20 cellular contexts compared by ENCODE assay signal in genomic region chr11:18461909-18462308, GRCh38. TPM values are rescaled to one million over a fixed set of nuclear protein-coding genes. Genes with fewer than 3 reads are reported as not detected.
A peak's percentile ranks its signal among the peaks of the same experiment; 100 is the strongest.
DNase-seq lines count a peak whose midpoint lies in the region; ATAC-seq and TF ChIP-seq lines count a peak whose summit lies in the region.
"Had no signal": no experiment of that assay in that cellular context is flagged by ENCODE, and none has a peak within 500 bp of the region (broad histone marks: within the 10 kb centered on the region; RNA-seq: fewer than 3 reads in every experiment).

No MANE protein-coding gene starts in this region.

- H3K4me2 ChIP-seq in DND-41 (ENCODE audit: insufficient read depth, low read length) = no peak overlapping the region
- H3K4me2 ChIP-seq: BLaER1 had no signal

- H3K4me3 ChIP-seq in DND-41 (ENCODE audit: low read depth in 1 of 2, low read length in 2 of 2) = no peak overlapping the region
- H3K4me3 ChIP-seq: BLaER1, HAP-1 had no signal

- DNase-seq in activated CD4-positive, alpha-beta T cell treated with anti-CD3 and anti-CD28 coated beads for 48 hours = peak; percentile 21
- DNase-seq in activated CD4-positive, alpha-beta T cell treated with anti-CD3 and anti-CD28 coated beads, Interleukin-2, amount 50 U/mL, for 4 hours = no peak
- peak in 1 of 2 donors; percentile 35 for DNase-seq in activated T-cell treated with anti-CD3 and anti-CD28 coated beads, Interleukin-2, amount 50 U/mL, for 72 hours
- DNase-seq in activated T-cell treated with anti-CD3 and anti-CD28 coated beads for 4 hours (no peak), DND-41 (peak; percentile 11), NCI-H1436 (lab: John Stamatoyannopoulos, UW) (no peak), cerebellar nuclear complex (lab: John Stamatoyannopoulos, UW) (no peak)
- DNase-seq in activated naive CD8-positive, alpha-beta T cell treated with anti-CD3 and anti-CD28 coated beads, Interleukin-2, amount 50 U/mL, for 24 hours = no peak
- DNase-seq: 8988T; CD4-positive, alpha-beta memory T cell; DMS153; DMS79; GF-D8 had no signal

- ATAC-seq in activated T-cell treated with anti-CD3 and anti-CD28 coated beads, Interleukin-2, amount 50 U/mL, for 72 hours (replicated peaks in 1 of 2) = peak; percentile 80 to 85
- ATAC-seq in DND-41 (ENCODE audit: insufficient read depth, low read depth) = peak; percentile 53; the same call in 1 of the 3 replicates
- peak; percentile 49 for ATAC-seq in activated naive CD8-positive, alpha-beta T cell treated with anti-CD3 and anti-CD28 coated beads, Interleukin-2, amount 50 U/mL, for 24 hours

- no peak for TF ChIP-seq CTCF in DND-41 (IDR thresholded peaks at IDR 0.05; ENCODE audit: borderline replicate concordance, extremely low read depth, low read length, poor library complexity, severe bottlenecking)

- no peak overlapping the region for H2AFZ ChIP-seq in DND-41 (ENCODE audit: low read depth, low read length)

- no peak overlapping the region for H3K27ac Mint-ChIP-seq in activated T-cell treated with anti-CD3 and anti-CD28 coated beads, Interleukin-2, amount 50 U/mL, for 72 hours
- no peak overlapping the region for H3K27ac Mint-ChIP-seq in activated naive CD8-positive, alpha-beta T cell treated with anti-CD3 and anti-CD28 coated beads, Interleukin-2, amount 50 U/mL, for 24 hours
- H3K27ac Mint-ChIP-seq: CD14-positive monocyte; CD4-positive, alpha-beta memory T cell had no signal

- no peaks in the 10 kb centered on the region for H3K27me3 Mint-ChIP-seq in activated T-cell treated with anti-CD3 and anti-CD28 coated beads, Interleukin-2, amount 50 U/mL, for 72 hours (ENCODE audit: low read depth)
- H3K27me3 Mint-ChIP-seq in activated naive CD8-positive, alpha-beta T cell treated with anti-CD3 and anti-CD28 coated beads, Interleukin-2, amount 50 U/mL, for 24 hours = no peaks in the 10 kb centered on the region

- H3K36me3 Mint-ChIP-seq in activated T-cell treated with anti-CD3 and anti-CD28 coated beads, Interleukin-2, amount 50 U/mL, for 72 hours (ENCODE audit: insufficient read depth in 2 of 2) = no peaks in the 10 kb centered on the region
- H3K36me3 Mint-ChIP-seq in activated naive CD8-positive, alpha-beta T cell treated with anti-CD3 and anti-CD28 coated beads, Interleukin-2, amount 50 U/mL, for 24 hours (ENCODE audit: low read depth) = no peaks in the 10 kb centered on the region
- H3K36me3 Mint-ChIP-seq: CD4-positive, alpha-beta memory T cell had no signal

- no peak overlapping the region for H3K27ac ChIP-seq in DND-41 (ENCODE audit: low read length)
- H3K27ac ChIP-seq: BLaER1, HL-60 had no signal

- no peaks in the 10 kb centered on the region for H3K9me3 ChIP-seq in DND-41 (ENCODE audit: insufficient read depth, low read length, severe bottlenecking)
- H3K9me3 ChIP-seq: BLaER1, HAP-1 had no signal

- no peaks in the 10 kb centered on the region for H3K36me3 ChIP-seq in DND-41 (ENCODE audit: insufficient read depth, low read length)
- H3K36me3 ChIP-seq: BLaER1, HAP-1 had no signal

- H3K4me3 Mint-ChIP-seq in activated T-cell treated with anti-CD3 and anti-CD28 coated beads, Interleukin-2, amount 50 U/mL, for 72 hours = no peak overlapping the region
- no peak overlapping the region for H3K4me3 Mint-ChIP-seq in activated naive CD8-positive, alpha-beta T cell treated with anti-CD3 and anti-CD28 coated beads, Interleukin-2, amount 50 U/mL, for 24 hours
- H3K4me3 Mint-ChIP-seq: CD14-positive monocyte; CD4-positive, alpha-beta memory T cell had no signal

- no peaks in the 10 kb centered on the region for H3K27me3 ChIP-seq in DND-41 (ENCODE audit: insufficient read depth, low read length, poor library complexity)
- H3K27me3 ChIP-seq: BLaER1 had no signal

- no peak overlapping the region for H3K9ac ChIP-seq in DND-41 (ENCODE audit: low read depth, low read length)
- H3K9ac ChIP-seq: BLaER1 had no signal

- H3K4me1 ChIP-seq in DND-41 (ENCODE audit: insufficient read depth, low read length) = no peaks in the 10 kb centered on the region
- H3K4me1 ChIP-seq: BLaER1, HAP-1 had no signal

- H3K4me1 Mint-ChIP-seq in activated T-cell treated with anti-CD3 and anti-CD28 coated beads, Interleukin-2, amount 50 U/mL, for 72 hours (ENCODE audit: low read depth) = no peaks in the 10 kb centered on the region
- peaks cover 3% of the 10 kb centered on the region for H3K4me1 Mint-ChIP-seq in activated naive CD8-positive, alpha-beta T cell treated with anti-CD3 and anti-CD28 coated beads, Interleukin-2, amount 50 U/mL, for 24 hours
- H3K4me1 Mint-ChIP-seq: CD14-positive monocyte had no signal

- no peaks in the 10 kb centered on the region for H3K79me2 ChIP-seq in DND-41 (ENCODE audit: insufficient read depth, low read length)

- H3K9me3 Mint-ChIP-seq in activated T-cell treated with anti-CD3 and anti-CD28 coated beads, Interleukin-2, amount 50 U/mL, for 72 hours = no peaks in the 10 kb centered on the region
- H3K9me3 Mint-ChIP-seq in activated naive CD8-positive, alpha-beta T cell treated with anti-CD3 and anti-CD28 coated beads, Interleukin-2, amount 50 U/mL, for 24 hours = no peaks in the 10 kb centered on the region
- H3K9me3 Mint-ChIP-seq: CD14-positive monocyte; CD4-positive, alpha-beta memory T cell had no signal

- no peaks in the 10 kb centered on the region for H4K20me1 ChIP-seq in DND-41 (ENCODE audit: insufficient read depth, low read length)
- H4K20me1 ChIP-seq: BLaER1 had no signal

RNA-seq across cellular contexts. Expression of gene LDHAL6A, which starts 6.3 kb away (rescaled TPM):
- total RNA-seq in activated T-cell treated with anti-CD3 and anti-CD28 coated beads, Interleukin-2, amount 50 U/mL, for 72 hours = not detected
- total RNA-seq: A673, H1, HT1080 had no signal

RNA-seq across cellular contexts. Expression of gene LDHC, which starts 49.8 kb away (rescaled TPM):
- not detected for total RNA-seq in activated T-cell treated with anti-CD3 and anti-CD28 coated beads, Interleukin-2, amount 50 U/mL, for 72 hours
- total RNA-seq: A673; CD4-positive, alpha-beta memory T cell; HT1080 had no signal

Comparison
In these comparisons a context has a peak if more than half of its experiments do, and no peak if none do; other contexts are left out.
1. DNase-seq: peak in activated CD4-positive, alpha-beta T cell treated with anti-CD3 and anti-CD28 coated beads for 48 hours (single experiment) and DND-41 (single experiment); none in activated CD4-positive, alpha-beta T cell treated with anti-CD3 and anti-CD28 coated beads, Interleukin-2, amount 50 U/mL, for 4 hours (0 of 2), activated T-cell treated with anti-CD3 and anti-CD28 coated beads for 4 hours (single experiment), activated naive CD8-positive, alpha-beta T cell treated with anti-CD3 and anti-CD28 coated beads, Interleukin-2, amount 50 U/mL, for 24 hours (single experiment), NCI-H1436 (single experiment) and cerebellar nuclear complex (0 of 2).
2. Peak in every context shown above with its lines, with median percentiles within 50 percentile points of each other: ATAC-seq.